25 cellular contexts compared by ENCODE assay signal in genomic region chr6:142321451-142321850, GRCh38. TPM values are rescaled to one million over a fixed set of nuclear protein-coding genes. Genes with fewer than 3 reads are reported as not detected.
"Had no signal": no experiment of that assay in that cellular context is flagged by ENCODE, and none has a peak within 500 bp of the region (broad histone marks: within the 10 kb centered on the region; RNA-seq: fewer than 3 reads in every experiment).

No MANE protein-coding gene starts in this region.

- H3K4me1 ChIP-seq: gastroesophageal sphincter, left lung, prostate gland, right atrium auricular region, thyroid gland, vagina had no signal

- H3K36me3 ChIP-seq: gastroesophageal sphincter, heart left ventricle, left lung, prostate gland, right atrium auricular region, stomach, thyroid gland, vagina had no signal

- H3K27me3 ChIP-seq: foreskin keratinocyte, gastroesophageal sphincter, heart left ventricle, left lung, right atrium auricular region, stomach, thyroid gland, vagina had no signal

- DNase-seq: dorsolateral prefrontal cortex; effector CD8-positive, alpha-beta T cell; endodermal cell; foreskin keratinocyte; heart left ventricle; hippocampal formation; left cardiac atrium; left lung; mesenchymal stem cell; mucosa of descending colon; naive B cell; stimulated activated CD4-positive, alpha-beta T cell treated with anti-CD3 and anti-CD28 coated beads, Interleukin-15, amount 100 ng/mL, for 24 hours; stimulated activated CD4-positive, alpha-beta T cell treated with anti-CD3 and anti-CD28 coated beads, Interleukin-4, amount 100 ng/mL, for 1 hour; stimulated activated CD8-positive, alpha-beta memory T cell treated with anti-CD3 and anti-CD28 coated beads, Interleukin-4, amount 100 ng/mL, for 48 hours; stimulated activated naive CD4-positive, alpha-beta T cell; stomach; thyroid gland; trophoblast cell had no signal

- ATAC-seq: esophagus mucosa; foreskin keratinocyte; gastroesophageal sphincter; heart left ventricle; left cardiac atrium; left lung; mucosa of descending colon; natural killer cell treated with Interleukin-12 subunit alpha and Interleukin-12 subunit beta and Interleukin-15 and Interleukin-18, amount 100 ng/mL, for 72 hours had no signal

- H3K27ac ChIP-seq: dorsolateral prefrontal cortex, foreskin keratinocyte, gastroesophageal sphincter, heart left ventricle, left lung, prostate gland, right atrium auricular region, skin epidermis, stomach, thyroid gland, vagina had no signal

- H3K4me3 ChIP-seq: dorsolateral prefrontal cortex, gastroesophageal sphincter, heart left ventricle, left lung, mucosa of descending colon, prostate gland, right atrium auricular region, skin epidermis, stomach, thyroid gland, vagina had no signal

- H3K9me3 ChIP-seq: gastroesophageal sphincter, heart left ventricle, left lung, mucosa of descending colon, prostate gland, right atrium auricular region, stomach, thyroid gland, vagina had no signal

RNA-seq across cellular contexts. Expression of gene ADGRG6, which starts 19.6 kb away (rescaled TPM):
- total RNA-seq: natural killer cell treated with Interleukin-12 subunit alpha and Interleukin-12 subunit beta and Interleukin-15 and Interleukin-18, amount 100 ng/mL, for 72 hours had no signal
